Comparison of ENCODE assay signal across 9 cellular contexts in genomic region chr5:93586948-93587918, GRCh38. TPM values are rescaled to one million over a fixed set of nuclear protein-coding genes. Genes with fewer than 3 reads are reported as not detected.
DNase-seq lines count a peak whose midpoint lies in the region; ATAC-seq and TF ChIP-seq lines count a peak whose summit lies in the region.
"Had no signal": no experiment of that assay in that cellular context is flagged by ENCODE, and none has a peak within 500 bp of the region (broad histone marks: within the 10 kb centered on the region; RNA-seq: fewer than 3 reads in every experiment).

No MANE protein-coding gene starts in this region.

- peaks cover 20 to 22% of the 10 kb centered on the region in 2 donors for H3K4me1 Mint-ChIP-seq in natural killer cell
- peaks cover 15 to 19% of the 10 kb centered on the region in 2 donors for H3K4me1 Mint-ChIP-seq in natural killer cell treated with Interleukin-12 subunit alpha and Interleukin-12 subunit beta and Interleukin-15 and Interleukin-18, amount 100 ng/mL, for 72 hours (ENCODE audit: low read depth in 2 of 2)

- TF ChIP-seq CTCF in natural killer cell (IDR thresholded peaks at IDR 0.05) (no peak), choroid plexus epithelial cell (conservative IDR thresholded peaks at IDR 0.05; ENCODE audit: low read depth, low read length) (peak; percentile 4)

- H3K9ac ChIP-seq in mesendoderm (ENCODE audit: low read length): no peak overlapping the region

- no peak overlapping the region for H3K4me2 ChIP-seq in mesendoderm (ENCODE audit: low read length)

- H3K4me3 Mint-ChIP-seq in natural killer cell: peak overlapping the region; percentile 59
- H3K4me3 Mint-ChIP-seq in natural killer cell treated with Interleukin-12 subunit alpha and Interleukin-12 subunit beta and Interleukin-15 and Interleukin-18, amount 100 ng/mL, for 72 hours: no peak overlapping the region

- intact Hi-C loops in natural killer cell (cut with micrococcal nuclease): no loop called here

- H3K79me2 ChIP-seq in mesendoderm (ENCODE audit: control insufficient read depth, insufficient read depth, low read length): no peaks in the 10 kb centered on the region

- H4K5ac ChIP-seq in mesendoderm (ENCODE audit: low read length): no peak overlapping the region

- no peak overlapping the region for H3K56ac ChIP-seq in mesendoderm (ENCODE audit: low read length)

- H3K27me3 Mint-ChIP-seq in natural killer cell (ENCODE audit: low read depth in 2 of 2): peaks cover 47 to 60% of the 10 kb centered on the region in 2 donors
- H3K27me3 Mint-ChIP-seq in natural killer cell treated with Interleukin-12 subunit alpha and Interleukin-12 subunit beta and Interleukin-15 and Interleukin-18, amount 100 ng/mL, for 72 hours: peaks cover 41 to 53% of the 10 kb centered on the region in 2 donors

- DNase-seq in natural killer cell (no peak), choroid plexus epithelial cell (ENCODE audit: low read depth) (peak; percentile 80), mesendoderm (no peak), OCI-M1 (lab: John Stamatoyannopoulos, UW) (no peak), HuH-7 (ENCODE audit: low spot score) (no peak), NCI-H524 treated with DMSO at 0.1 percent for 48 hours (lab: John Stamatoyannopoulos, UW) (no peak)
- no peak for DNase-seq in natural killer cell treated with Interleukin-12 subunit alpha and Interleukin-12 subunit beta and Interleukin-15 and Interleukin-18, amount 100 ng/mL, for 72 hours (ENCODE audit: low spot score)
- DNase-seq: NCI-H1930 had no signal

- H3K4me3 ChIP-seq in choroid plexus epithelial cell (ENCODE audit: low read depth, low read length) (peak overlapping the region; percentile 69), mesendoderm (ENCODE audit: low read length) (no peak overlapping the region)

- no peak overlapping the region for H3K4ac ChIP-seq in mesendoderm (ENCODE audit: low read depth, low read length)

- no peak overlapping the region for H2BK5ac ChIP-seq in mesendoderm (ENCODE audit: low read length)

- peak overlapping the region; percentile 59 for H3K23ac ChIP-seq in mesendoderm (ENCODE audit: low read length)

- H4K8ac ChIP-seq in mesendoderm (ENCODE audit: low read depth, low read length): no peak overlapping the region

- H3K18ac ChIP-seq in mesendoderm (ENCODE audit: low read length): no peak overlapping the region

- WGBS in mesendoderm (ENCODE audit: extremely low coverage, insufficient coverage, low lambda C conversion rate): no CpG with 5 or more reads among the region's 29 CpGs

- no peak overlapping the region for H3K27ac ChIP-seq in mesendoderm (ENCODE audit: low read depth, low read length)

- peaks cover 60% of the 10 kb centered on the region for H3K27me3 ChIP-seq in mesendoderm (ENCODE audit: insufficient read depth, low read length, poor library complexity)

- H3K36me3 Mint-ChIP-seq in natural killer cell: no peaks in the 10 kb centered on the region
- H3K36me3 Mint-ChIP-seq in natural killer cell treated with Interleukin-12 subunit alpha and Interleukin-12 subunit beta and Interleukin-15 and Interleukin-18, amount 100 ng/mL, for 72 hours: peaks cover 11% of the 10 kb centered on the region

- H2AK5ac ChIP-seq in mesendoderm (ENCODE audit: low read length): no peak overlapping the region

- H2BK120ac ChIP-seq in mesendoderm (ENCODE audit: low read depth, low read length): no peak overlapping the region

- no peak overlapping the region for H3K27ac Mint-ChIP-seq in natural killer cell
- H3K27ac Mint-ChIP-seq in natural killer cell treated with Interleukin-12 subunit alpha and Interleukin-12 subunit beta and Interleukin-15 and Interleukin-18, amount 100 ng/mL, for 72 hours: no peak overlapping the region

- ATAC-seq in natural killer cell: no peak
- ATAC-seq in natural killer cell treated with Interleukin-12 subunit alpha and Interleukin-12 subunit beta and Interleukin-15 and Interleukin-18, amount 100 ng/mL, for 72 hours: no peak
- ATAC-seq in HG03097 (IDR thresholded peaks at IDR 0.05; ENCODE audit: low FRiP score, unreplicated experiment): no peak

- H3K36me3 ChIP-seq in mesendoderm (ENCODE audit: control insufficient read depth, insufficient read depth, low read length): no peaks in the 10 kb centered on the region

- H2BK15ac ChIP-seq in mesendoderm (replicated peaks; ENCODE audit: low read depth): no peak overlapping the region

- H3K9me3 Mint-ChIP-seq in natural killer cell: no peaks in the 10 kb centered on the region
- no peaks in the 10 kb centered on the region for H3K9me3 Mint-ChIP-seq in natural killer cell treated with Interleukin-12 subunit alpha and Interleukin-12 subunit beta and Interleukin-15 and Interleukin-18, amount 100 ng/mL, for 72 hours

- H3K79me1 ChIP-seq in mesendoderm (ENCODE audit: low read length): no peaks in the 10 kb centered on the region

- H3K4me1 ChIP-seq in mesendoderm (ENCODE audit: control insufficient read depth, low read depth, low read length): no peaks in the 10 kb centered on the region

RNA-seq across cellular contexts. Expression of gene NR2F1, which starts 4.2 kb away (rescaled TPM):
- not detected for total RNA-seq in natural killer cell
- not detected for total RNA-seq in natural killer cell treated with Interleukin-12 subunit alpha and Interleukin-12 subunit beta and Interleukin-15 and Interleukin-18, amount 100 ng/mL, for 72 hours
- polyA plus RNA-seq in mesendoderm (2013, experiment 1 of 2): not detected
- not detected for polyA plus RNA-seq in mesendoderm (2013, experiment 2 of 2)

RNA-seq across cellular contexts. Expression of gene NR2F1-AS1, which starts 6.2 kb away (rescaled TPM):
- not detected for total RNA-seq in natural killer cell
- total RNA-seq in natural killer cell treated with Interleukin-12 subunit alpha and Interleukin-12 subunit beta and Interleukin-15 and Interleukin-18, amount 100 ng/mL, for 72 hours: not detected
- polyA plus RNA-seq in mesendoderm (2013, experiment 1 of 2): 0.53 TPM
- 0.66 TPM for polyA plus RNA-seq in mesendoderm (2013, experiment 2 of 2)
